In the genomic region with DNA sequence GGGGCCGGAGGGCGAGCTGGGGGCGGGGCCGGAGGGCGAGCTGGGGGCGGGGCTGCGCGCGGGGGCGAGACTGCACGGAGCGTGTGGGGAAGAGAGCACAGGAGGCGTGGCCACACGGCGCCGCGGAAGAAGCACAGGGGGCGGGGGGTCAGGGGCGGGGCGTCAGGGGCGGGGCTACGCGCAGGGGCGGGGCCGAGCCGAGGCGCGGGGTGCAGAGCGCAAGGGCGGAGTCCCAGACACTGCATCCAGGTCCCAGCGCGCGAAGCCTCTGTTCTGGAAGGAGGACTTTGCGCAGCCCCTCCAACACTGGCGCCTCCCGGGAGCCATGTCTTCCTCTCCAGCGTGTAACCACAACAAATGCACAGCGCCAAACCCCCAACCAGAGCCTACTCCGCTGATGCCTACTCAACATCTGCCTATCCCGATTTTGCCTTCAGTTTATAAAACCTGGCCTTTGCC, we compare ENCODE assay signal across 1 cellular context.
TF ChIP-seq lines count a peak whose summit lies in the region.

No MANE protein-coding gene starts in this region.

TF ChIP-seq in HepG2, 621 proteins besides CTCF, POLR2A, EP300 and RAD21 (continued from another document and continues in another):
- TF ChIP-seq, protein P1, sequence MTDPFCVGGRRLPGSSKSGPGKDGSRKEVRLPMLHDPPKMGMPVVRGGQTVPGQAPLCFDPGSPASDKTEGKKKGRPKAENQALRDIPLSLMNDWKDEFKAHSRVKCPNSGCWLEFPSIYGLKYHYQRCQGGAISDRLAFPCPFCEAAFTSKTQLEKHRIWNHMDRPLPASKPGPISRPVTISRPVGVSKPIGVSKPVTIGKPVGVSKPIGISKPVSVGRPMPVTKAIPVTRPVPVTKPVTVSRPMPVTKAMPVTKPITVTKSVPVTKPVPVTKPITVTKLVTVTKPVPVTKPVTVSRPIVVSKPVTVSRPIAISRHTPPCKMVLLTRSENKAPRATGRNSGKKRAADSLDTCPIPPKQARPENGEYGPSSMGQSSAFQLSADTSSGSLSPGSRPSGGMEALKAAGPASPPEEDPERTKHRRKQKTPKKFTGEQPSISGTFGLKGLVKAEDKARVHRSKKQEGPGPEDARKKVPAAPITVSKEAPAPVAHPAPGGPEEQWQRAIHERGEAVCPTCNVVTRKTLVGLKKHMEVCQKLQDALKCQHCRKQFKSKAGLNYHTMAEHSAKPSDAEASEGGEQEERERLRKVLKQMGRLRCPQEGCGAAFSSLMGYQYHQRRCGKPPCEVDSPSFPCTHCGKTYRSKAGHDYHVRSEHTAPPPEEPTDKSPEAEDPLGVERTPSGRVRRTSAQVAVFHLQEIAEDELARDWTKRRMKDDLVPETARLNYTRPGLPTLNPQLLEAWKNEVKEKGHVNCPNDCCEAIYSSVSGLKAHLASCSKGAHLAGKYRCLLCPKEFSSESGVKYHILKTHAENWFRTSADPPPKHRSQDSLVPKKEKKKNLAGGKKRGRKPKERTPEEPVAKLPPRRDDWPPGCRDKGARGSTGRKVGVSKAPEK (CRISPR knock-in tag; IDR thresholded peaks at IDR 0.05; ENCODE audit: borderline replicate concordance) = no peak
- no peak for TF ChIP-seq HDAC1 (CRISPR knock-in tag; IDR thresholded peaks at IDR 0.05)
- no peak for TF ChIP-seq ZNF605 (CRISPR knock-in tag; IDR thresholded peaks at IDR 0.05)
- TF ChIP-seq ZKSCAN5 (CRISPR knock-in tag; IDR thresholded peaks at IDR 0.05) = no peak
- TF ChIP-seq, protein P2, sequence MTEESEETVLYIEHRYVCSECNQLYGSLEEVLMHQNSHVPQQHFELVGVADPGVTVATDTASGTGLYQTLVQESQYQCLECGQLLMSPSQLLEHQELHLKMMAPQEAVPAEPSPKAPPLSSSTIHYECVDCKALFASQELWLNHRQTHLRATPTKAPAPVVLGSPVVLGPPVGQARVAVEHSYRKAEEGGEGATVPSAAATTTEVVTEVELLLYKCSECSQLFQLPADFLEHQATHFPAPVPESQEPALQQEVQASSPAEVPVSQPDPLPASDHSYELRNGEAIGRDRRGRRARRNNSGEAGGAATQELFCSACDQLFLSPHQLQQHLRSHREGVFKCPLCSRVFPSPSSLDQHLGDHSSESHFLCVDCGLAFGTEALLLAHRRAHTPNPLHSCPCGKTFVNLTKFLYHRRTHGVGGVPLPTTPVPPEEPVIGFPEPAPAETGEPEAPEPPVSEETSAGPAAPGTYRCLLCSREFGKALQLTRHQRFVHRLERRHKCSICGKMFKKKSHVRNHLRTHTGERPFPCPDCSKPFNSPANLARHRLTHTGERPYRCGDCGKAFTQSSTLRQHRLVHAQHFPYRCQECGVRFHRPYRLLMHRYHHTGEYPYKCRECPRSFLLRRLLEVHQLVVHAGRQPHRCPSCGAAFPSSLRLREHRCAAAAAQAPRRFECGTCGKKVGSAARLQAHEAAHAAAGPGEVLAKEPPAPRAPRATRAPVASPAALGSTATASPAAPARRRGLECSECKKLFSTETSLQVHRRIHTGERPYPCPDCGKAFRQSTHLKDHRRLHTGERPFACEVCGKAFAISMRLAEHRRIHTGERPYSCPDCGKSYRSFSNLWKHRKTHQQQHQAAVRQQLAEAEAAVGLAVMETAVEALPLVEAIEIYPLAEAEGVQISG (CRISPR knock-in tag; IDR thresholded peaks at IDR 0.05) = no peak
- no peak for TF ChIP-seq ZNF766 (CRISPR knock-in tag; IDR thresholded peaks at IDR 0.05; ENCODE audit: borderline replicate concordance)
- TF ChIP-seq KLF12 (CRISPR knock-in tag; IDR thresholded peaks at IDR 0.05; ENCODE audit: borderline replicate concordance) = peak; percentile 77; the same call in 1 of the 2 replicates
- TF ChIP-seq THAP11 (CRISPR knock-in tag; IDR thresholded peaks at IDR 0.05) = peak; percentile 30; the same call in 1 of the 2 replicates
- TF ChIP-seq, protein P3, sequence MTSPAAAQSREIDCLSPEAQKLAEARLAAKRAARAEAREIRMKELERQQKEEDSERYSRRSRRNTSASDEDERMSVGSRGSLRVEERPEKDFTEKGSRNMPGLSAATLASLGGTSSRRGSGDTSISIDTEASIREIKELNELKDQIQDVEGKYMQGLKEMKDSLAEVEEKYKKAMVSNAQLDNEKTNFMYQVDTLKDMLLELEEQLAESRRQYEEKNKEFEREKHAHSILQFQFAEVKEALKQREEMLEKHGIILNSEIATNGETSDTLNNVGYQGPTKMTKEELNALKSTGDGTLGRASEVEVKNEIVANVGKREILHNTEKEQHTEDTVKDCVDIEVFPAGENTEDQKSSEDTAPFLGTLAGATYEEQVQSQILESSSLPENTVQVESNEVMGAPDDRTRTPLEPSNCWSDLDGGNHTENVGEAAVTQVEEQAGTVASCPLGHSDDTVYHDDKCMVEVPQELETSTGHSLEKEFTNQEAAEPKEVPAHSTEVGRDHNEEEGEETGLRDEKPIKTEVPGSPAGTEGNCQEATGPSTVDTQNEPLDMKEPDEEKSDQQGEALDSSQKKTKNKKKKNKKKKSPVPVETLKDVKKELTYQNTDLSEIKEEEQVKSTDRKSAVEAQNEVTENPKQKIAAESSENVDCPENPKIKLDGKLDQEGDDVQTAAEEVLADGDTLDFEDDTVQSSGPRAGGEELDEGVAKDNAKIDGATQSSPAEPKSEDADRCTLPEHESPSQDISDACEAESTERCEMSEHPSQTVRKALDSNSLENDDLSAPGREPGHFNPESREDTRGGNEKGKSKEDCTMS (CRISPR knock-in tag; conservative IDR thresholded peaks at IDR 0.05) = no peak
- TF ChIP-seq, protein P4, sequence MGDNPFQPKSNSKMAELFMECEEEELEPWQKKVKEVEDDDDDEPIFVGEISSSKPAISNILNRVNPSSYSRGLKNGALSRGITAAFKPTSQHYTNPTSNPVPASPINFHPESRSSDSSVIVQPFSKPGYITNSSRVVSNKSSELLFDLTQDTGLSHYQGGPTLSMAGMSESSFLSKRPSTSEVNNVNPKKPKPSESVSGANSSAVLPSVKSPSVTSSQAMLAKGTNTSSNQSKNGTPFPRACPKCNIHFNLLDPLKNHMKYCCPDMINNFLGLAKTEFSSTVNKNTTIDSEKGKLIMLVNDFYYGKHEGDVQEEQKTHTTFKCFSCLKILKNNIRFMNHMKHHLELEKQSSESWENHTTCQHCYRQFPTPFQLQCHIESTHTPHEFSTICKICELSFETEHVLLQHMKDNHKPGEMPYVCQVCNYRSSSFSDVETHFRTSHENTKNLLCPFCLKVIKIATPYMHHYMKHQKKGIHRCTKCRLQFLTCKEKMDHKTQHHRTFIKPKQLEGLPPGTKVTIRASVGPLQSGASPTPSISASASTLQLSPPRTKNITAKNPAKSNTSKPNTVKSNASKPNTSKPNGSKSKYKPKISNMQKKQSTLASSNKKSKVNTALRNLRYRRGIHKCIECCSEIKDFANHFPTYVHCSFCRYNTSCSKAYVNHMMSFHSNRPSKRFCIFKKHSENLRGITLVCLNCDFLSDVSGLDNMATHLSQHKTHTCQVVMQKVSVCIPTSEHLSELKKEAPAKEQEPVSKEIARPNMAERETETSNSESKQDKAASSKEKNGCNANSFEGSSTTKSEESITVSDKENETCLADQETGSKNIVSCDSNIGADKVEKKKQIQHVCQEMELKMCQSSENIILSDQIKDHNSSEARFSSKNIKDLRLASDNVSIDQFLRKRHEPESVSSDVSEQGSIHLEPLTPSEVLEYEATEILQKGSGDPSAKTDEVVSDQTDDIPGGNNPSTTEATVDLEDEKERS (CRISPR knock-in tag; IDR thresholded peaks at IDR 0.05) = no peak
- no peak for TF ChIP-seq ZSCAN30 (CRISPR knock-in tag; IDR thresholded peaks at IDR 0.05)
- TF ChIP-seq, protein P5, sequence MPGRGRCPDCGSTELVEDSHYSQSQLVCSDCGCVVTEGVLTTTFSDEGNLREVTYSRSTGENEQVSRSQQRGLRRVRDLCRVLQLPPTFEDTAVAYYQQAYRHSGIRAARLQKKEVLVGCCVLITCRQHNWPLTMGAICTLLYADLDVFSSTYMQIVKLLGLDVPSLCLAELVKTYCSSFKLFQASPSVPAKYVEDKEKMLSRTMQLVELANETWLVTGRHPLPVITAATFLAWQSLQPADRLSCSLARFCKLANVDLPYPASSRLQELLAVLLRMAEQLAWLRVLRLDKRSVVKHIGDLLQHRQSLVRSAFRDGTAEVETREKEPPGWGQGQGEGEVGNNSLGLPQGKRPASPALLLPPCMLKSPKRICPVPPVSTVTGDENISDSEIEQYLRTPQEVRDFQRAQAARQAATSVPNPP (CRISPR knock-in tag; IDR thresholded peaks at IDR 0.05) = no peak
- TF ChIP-seq, protein P6, sequence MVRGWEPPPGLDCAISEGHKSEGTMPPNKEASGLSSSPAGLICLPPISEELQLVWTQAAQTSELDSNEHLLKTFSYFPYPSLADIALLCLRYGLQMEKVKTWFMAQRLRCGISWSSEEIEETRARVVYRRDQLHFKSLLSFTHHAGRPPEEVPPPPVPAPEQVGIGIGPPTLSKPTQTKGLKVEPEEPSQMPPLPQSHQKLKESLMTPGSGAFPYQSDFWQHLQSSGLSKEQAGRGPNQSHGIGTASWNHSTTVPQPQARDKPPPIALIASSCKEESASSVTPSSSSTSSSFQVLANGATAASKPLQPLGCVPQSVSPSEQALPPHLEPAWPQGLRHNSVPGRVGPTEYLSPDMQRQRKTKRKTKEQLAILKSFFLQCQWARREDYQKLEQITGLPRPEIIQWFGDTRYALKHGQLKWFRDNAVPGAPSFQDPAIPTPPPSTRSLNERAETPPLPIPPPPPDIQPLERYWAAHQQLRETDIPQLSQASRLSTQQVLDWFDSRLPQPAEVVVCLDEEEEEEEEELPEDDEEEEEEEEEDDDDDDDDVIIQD (CRISPR knock-in tag; IDR thresholded peaks at IDR 0.05; ENCODE audit: low read depth) = no peak
- TF ChIP-seq RARG (CRISPR knock-in tag; IDR thresholded peaks at IDR 0.05; ENCODE audit: low read depth) = no peak
- TF ChIP-seq ZNF468 (CRISPR knock-in tag; IDR thresholded peaks at IDR 0.05) = no peak
- TF ChIP-seq ZSCAN20 (CRISPR knock-in tag; IDR thresholded peaks at IDR 0.05; ENCODE audit: borderline replicate concordance) = no peak
- 0 out of 2 replicates have a peak, but pooled peaks have one; percentile 21 for TF ChIP-seq POGZ (CRISPR knock-in tag; IDR thresholded peaks at IDR 0.05)
- no peak for TF ChIP-seq DNMT1 (CRISPR knock-in tag; IDR thresholded peaks at IDR 0.05)
- TF ChIP-seq, protein P7, sequence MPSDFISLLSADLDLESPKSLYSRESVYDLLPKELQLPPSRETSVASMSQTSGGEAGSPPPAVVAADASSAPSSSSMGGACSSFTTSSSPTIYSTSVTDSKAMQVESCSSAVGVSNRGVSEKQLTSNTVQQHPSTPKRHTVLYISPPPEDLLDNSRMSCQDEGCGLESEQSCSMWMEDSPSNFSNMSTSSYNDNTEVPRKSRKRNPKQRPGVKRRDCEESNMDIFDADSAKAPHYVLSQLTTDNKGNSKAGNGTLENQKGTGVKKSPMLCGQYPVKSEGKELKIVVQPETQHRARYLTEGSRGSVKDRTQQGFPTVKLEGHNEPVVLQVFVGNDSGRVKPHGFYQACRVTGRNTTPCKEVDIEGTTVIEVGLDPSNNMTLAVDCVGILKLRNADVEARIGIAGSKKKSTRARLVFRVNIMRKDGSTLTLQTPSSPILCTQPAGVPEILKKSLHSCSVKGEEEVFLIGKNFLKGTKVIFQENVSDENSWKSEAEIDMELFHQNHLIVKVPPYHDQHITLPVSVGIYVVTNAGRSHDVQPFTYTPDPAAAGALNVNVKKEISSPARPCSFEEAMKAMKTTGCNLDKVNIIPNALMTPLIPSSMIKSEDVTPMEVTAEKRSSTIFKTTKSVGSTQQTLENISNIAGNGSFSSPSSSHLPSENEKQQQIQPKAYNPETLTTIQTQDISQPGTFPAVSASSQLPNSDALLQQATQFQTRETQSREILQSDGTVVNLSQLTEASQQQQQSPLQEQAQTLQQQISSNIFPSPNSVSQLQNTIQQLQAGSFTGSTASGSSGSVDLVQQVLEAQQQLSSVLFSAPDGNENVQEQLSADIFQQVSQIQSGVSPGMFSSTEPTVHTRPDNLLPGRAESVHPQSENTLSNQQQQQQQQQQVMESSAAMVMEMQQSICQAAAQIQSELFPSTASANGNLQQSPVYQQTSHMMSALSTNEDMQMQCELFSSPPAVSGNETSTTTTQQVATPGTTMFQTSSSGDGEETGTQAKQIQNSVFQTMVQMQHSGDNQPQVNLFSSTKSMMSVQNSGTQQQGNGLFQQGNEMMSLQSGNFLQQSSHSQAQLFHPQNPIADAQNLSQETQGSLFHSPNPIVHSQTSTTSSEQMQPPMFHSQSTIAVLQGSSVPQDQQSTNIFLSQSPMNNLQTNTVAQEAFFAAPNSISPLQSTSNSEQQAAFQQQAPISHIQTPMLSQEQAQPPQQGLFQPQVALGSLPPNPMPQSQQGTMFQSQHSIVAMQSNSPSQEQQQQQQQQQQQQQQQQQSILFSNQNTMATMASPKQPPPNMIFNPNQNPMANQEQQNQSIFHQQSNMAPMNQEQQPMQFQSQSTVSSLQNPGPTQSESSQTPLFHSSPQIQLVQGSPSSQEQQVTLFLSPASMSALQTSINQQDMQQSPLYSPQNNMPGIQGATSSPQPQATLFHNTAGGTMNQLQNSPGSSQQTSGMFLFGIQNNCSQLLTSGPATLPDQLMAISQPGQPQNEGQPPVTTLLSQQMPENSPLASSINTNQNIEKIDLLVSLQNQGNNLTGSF (CRISPR knock-in tag; IDR thresholded peaks at IDR 0.05) = no peak
- no peak for TF ChIP-seq ZNF12 (CRISPR knock-in tag; IDR thresholded peaks at IDR 0.05)
- TF ChIP-seq, protein P8, sequence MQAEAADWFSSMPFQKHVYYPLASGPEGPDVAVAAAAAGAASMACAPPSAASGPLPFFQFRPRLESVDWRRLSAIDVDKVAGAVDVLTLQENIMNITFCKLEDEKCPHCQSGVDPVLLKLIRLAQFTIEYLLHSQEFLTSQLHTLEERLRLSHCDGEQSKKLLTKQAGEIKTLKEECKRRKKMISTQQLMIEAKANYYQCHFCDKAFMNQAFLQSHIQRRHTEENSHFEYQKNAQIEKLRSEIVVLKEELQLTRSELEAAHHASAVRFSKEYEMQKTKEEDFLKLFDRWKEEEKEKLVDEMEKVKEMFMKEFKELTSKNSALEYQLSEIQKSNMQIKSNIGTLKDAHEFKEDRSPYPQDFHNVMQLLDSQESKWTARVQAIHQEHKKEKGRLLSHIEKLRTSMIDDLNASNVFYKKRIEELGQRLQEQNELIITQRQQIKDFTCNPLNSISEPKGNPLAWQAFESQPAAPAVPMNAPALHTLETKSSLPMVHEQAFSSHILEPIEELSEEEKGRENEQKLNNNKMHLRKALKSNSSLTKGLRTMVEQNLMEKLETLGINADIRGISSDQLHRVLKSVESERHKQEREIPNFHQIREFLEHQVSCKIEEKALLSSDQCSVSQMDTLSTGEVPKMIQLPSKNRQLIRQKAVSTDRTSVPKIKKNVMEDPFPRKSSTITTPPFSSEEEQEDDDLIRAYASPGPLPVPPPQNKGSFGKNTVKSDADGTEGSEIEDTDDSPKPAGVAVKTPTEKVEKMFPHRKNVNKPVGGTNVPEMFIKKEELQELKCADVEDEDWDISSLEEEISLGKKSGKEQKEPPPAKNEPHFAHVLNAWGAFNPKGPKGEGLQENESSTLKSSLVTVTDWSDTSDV (CRISPR knock-in tag; IDR thresholded peaks at IDR 0.05) = no peak
- TF ChIP-seq ZZZ3 (CRISPR knock-in tag; IDR thresholded peaks at IDR 0.05; ENCODE audit: borderline replicate concordance) = no peak
- no peak for TF ChIP-seq NFKBIZ (CRISPR knock-in tag; IDR thresholded peaks at IDR 0.05)
- TF ChIP-seq SP2 (CRISPR knock-in tag; IDR thresholded peaks at IDR 0.05) = no peak
- no peak for TF ChIP-seq HDAC6 (IDR thresholded peaks at IDR 0.05; ENCODE audit: low read depth, low read length)
- TF ChIP-seq ZNF460 (CRISPR knock-in tag; IDR thresholded peaks at IDR 0.05; ENCODE audit: borderline replicate concordance) = no peak
- TF ChIP-seq MED13 (CRISPR knock-in tag; IDR thresholded peaks at IDR 0.05) = no peak
- no peak for TF ChIP-seq RFX5 (IDR thresholded peaks at IDR 0.05; ENCODE audit: low read depth, low read length)
- TF ChIP-seq CEBPB (IDR thresholded peaks at IDR 0.05; ENCODE audit: borderline replicate concordance, low read depth, low read length) = no peak
- TF ChIP-seq BCL6 (CRISPR knock-in tag; IDR thresholded peaks at IDR 0.05) = no peak
- TF ChIP-seq, protein P9, sequence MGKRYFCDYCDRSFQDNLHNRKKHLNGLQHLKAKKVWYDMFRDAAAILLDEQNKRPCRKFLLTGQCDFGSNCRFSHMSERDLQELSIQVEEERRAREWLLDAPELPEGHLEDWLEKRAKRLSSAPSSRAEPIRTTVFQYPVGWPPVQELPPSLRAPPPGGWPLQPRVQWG (CRISPR knock-in tag; IDR thresholded peaks at IDR 0.05; ENCODE audit: borderline replicate concordance, low read depth) = no peak
- no peak for TF ChIP-seq BRD4 (CRISPR knock-in tag; IDR thresholded peaks at IDR 0.05)
- TF ChIP-seq SRF (IDR thresholded peaks at IDR 0.05; ENCODE audit: low read depth, low read length) = no peak
